In genomic region chr14:95389471-95390011, GRCh38 we compare ENCODE assay signal across 17 cellular contexts.
A peak's percentile ranks its signal among the peaks of the same experiment; 100 is the strongest.
DNase-seq lines count a peak whose midpoint lies in the region; ATAC-seq, FAIRE-seq and TF ChIP-seq lines count a peak whose summit lies in the region.
"Had no signal": no experiment of that assay in that cellular context is flagged by ENCODE, and none has a peak within 500 bp of the region (broad histone marks: within the 10 kb centered on the region; RNA-seq: fewer than 3 reads in every experiment).

No MANE protein-coding gene starts in this region.

- no peak overlapping the region for H4K91ac ChIP-seq in neuronal stem cell (ENCODE audit: low read depth, low read length, poor library complexity)

- in situ Hi-C loops in brain microvascular endothelial cell (cut with HindIII; ENCODE audit: low pct_ligation_motif_present, low sequenced_read_pairs), result no loop called here

- no peak overlapping the region for H2BK5ac ChIP-seq in neuronal stem cell (ENCODE audit: low read length)

- H3K27me3 ChIP-seq in brain microvascular endothelial cell (replicated peaks), result no peaks in the 10 kb centered on the region
- H3K27me3 ChIP-seq in neuronal stem cell (ENCODE audit: control insufficient read depth in 3 of 3, insufficient read depth in 3 of 3, low read depth in 1 of 3, low read length in 3 of 3), result no peaks in the 10 kb centered on the region
- no peaks in the 10 kb centered on the region for H3K27me3 ChIP-seq in tibial artery

- H3K9me3 ChIP-seq in neuronal stem cell (replicated peaks in 1 of 2; ENCODE audit: control insufficient read depth in 2 of 2, insufficient read depth in 1 of 2, low read depth in 1 of 2, low read length in 2 of 2) (no peaks in the 10 kb centered on the region), tibial artery (no peaks in the 10 kb centered on the region)

- no peak overlapping the region for H2AFZ ChIP-seq in neuronal stem cell (ENCODE audit: low read length)

- H3K23ac ChIP-seq in neuronal stem cell (ENCODE audit: low read depth, low read length, poor library complexity), result no peak overlapping the region

- no peak for ATAC-seq in activated naive CD4-positive, alpha-beta T cell treated with anti-CD3 and anti-CD28 coated beads, Interleukin-2, amount 50 U/mL, for 72 hours
- no peak for ATAC-seq in HG03097 (IDR thresholded peaks at IDR 0.05; ENCODE audit: low FRiP score, unreplicated experiment)
- ATAC-seq: left lobe of liver; natural killer cell treated with Interleukin-12 subunit alpha and Interleukin-12 subunit beta and Interleukin-15 and Interleukin-18, amount 100 ng/mL, for 72 hours; Panc1; WTC11 had no signal

- no peak overlapping the region for H2BK120ac ChIP-seq in neuronal stem cell (ENCODE audit: low read depth, low read length)

- no CpG with 5 or more reads among the region's 9 CpGs for WGBS in neuronal stem cell (ENCODE audit: extremely low coverage in 2 of 2, insufficient read length in 2 of 2, insufficient replicate concordance in 1 of 2), 2 donors

- FAIRE-seq in RCC 7860 (lab: Jason Lieb, UNC), result no peak

- no peak overlapping the region for H2BK15ac ChIP-seq in neuronal stem cell (ENCODE audit: low read length)

- H3K79me1 ChIP-seq in neuronal stem cell (ENCODE audit: low read depth, low read length), result no peaks in the 10 kb centered on the region

- peaks cover 12 to 14% of the 10 kb centered on the region in 2 donors for H3K9me3 Mint-ChIP-seq in activated naive CD4-positive, alpha-beta T cell treated with anti-CD3 and anti-CD28 coated beads, Interleukin-2, amount 50 U/mL, for 72 hours
- H3K9me3 Mint-ChIP-seq: natural killer cell treated with Interleukin-12 subunit alpha and Interleukin-12 subunit beta and Interleukin-15 and Interleukin-18, amount 100 ng/mL, for 72 hours had no signal

- peak; percentile 82 for DNase-seq in brain microvascular endothelial cell
- DNase-seq in foreskin fibroblast, result peak; percentile 41 to 42
- DNase-seq in neuronal stem cell (ENCODE audit: low spot score), result no peak
- DNase-seq in tibial artery, result peak; percentile 85 to 94
- DNase-seq in RCC 7860 (ENCODE audit: low spot score), result no peak
- DNase-seq in activated naive CD4-positive, alpha-beta T cell treated with anti-CD3 and anti-CD28 coated beads, Interleukin-2, amount 50 U/mL, for 72 hours (ENCODE audit: low spot score in 2 of 2), result no peak
- DNase-seq in NCI-H187 treated with DMSO at 0.1 percent for 48 hours (lab: John Stamatoyannopoulos, UW), result no peak
- DNase-seq: activated naive CD4-positive, alpha-beta T cell; KG1; NCI-H146; NCI-H524 had no signal

- H3K27ac ChIP-seq in brain microvascular endothelial cell (peak overlapping the region; percentile 46), neuronal stem cell (replicated peaks; ENCODE audit: low read length) (no peak overlapping the region), tibial artery (peak overlapping the region; percentile 80 to 84)
- H3K27ac ChIP-seq: HL-60 had no signal

- no peak overlapping the region for H2AK5ac ChIP-seq in neuronal stem cell (ENCODE audit: low read depth, low read length)

- TF ChIP-seq CTCF in brain microvascular endothelial cell (IDR thresholded peaks at IDR 0.05; ENCODE audit: low read depth, low read length, missing control alignments), result no peak
- no peak for TF ChIP-seq CTCF in foreskin fibroblast (IDR thresholded peaks at IDR 0.05; ENCODE audit: low read depth, low read length)
- TF ChIP-seq CTCF in tibial artery (IDR thresholded peaks at IDR 0.05), result no peak

- intact Hi-C loops in tibial artery (cut with DNase I; ENCODE audit: low total_unique reads), result no loop called here

- H3K9ac ChIP-seq in neuronal stem cell (ENCODE audit: low read depth, low read length, poor library complexity), result no peak overlapping the region

- no peak overlapping the region for H3K27ac Mint-ChIP-seq in activated naive CD4-positive, alpha-beta T cell treated with anti-CD3 and anti-CD28 coated beads, Interleukin-2, amount 50 U/mL, for 72 hours
- H3K27ac Mint-ChIP-seq: natural killer cell treated with Interleukin-12 subunit alpha and Interleukin-12 subunit beta and Interleukin-15 and Interleukin-18, amount 100 ng/mL, for 72 hours; WTC11 had no signal

- no peaks in the 10 kb centered on the region for H3K36me3 Mint-ChIP-seq in activated naive CD4-positive, alpha-beta T cell treated with anti-CD3 and anti-CD28 coated beads, Interleukin-2, amount 50 U/mL, for 72 hours
- H3K36me3 Mint-ChIP-seq: natural killer cell treated with Interleukin-12 subunit alpha and Interleukin-12 subunit beta and Interleukin-15 and Interleukin-18, amount 100 ng/mL, for 72 hours had no signal

- H3K4ac ChIP-seq in neuronal stem cell (ENCODE audit: low read length), result no peak overlapping the region

- H3K36me3 ChIP-seq in brain microvascular endothelial cell (replicated peaks) (no peaks in the 10 kb centered on the region), neuronal stem cell (replicated peaks in 1 of 2; ENCODE audit: control insufficient read depth in 2 of 2, insufficient read depth in 2 of 2, low read length in 2 of 2) (no peaks in the 10 kb centered on the region), tibial artery (no peaks in the 10 kb centered on the region)

- H2BK12ac ChIP-seq in neuronal stem cell (ENCODE audit: low read length), result no peak overlapping the region

- H3K4me1 ChIP-seq in neuronal stem cell (ENCODE audit: control insufficient read depth in 2 of 2, insufficient read depth in 1 of 2, low read depth in 1 of 2, low read length in 2 of 2), result no peaks in the 10 kb centered on the region
- H3K4me1 ChIP-seq in tibial artery, result peaks cover 0 to 33% (median 16%) of the 10 kb centered on the region in 4 donors

- no peak overlapping the region for H3K4me2 ChIP-seq in neuronal stem cell (ENCODE audit: insufficient read depth, low read length, poor library complexity, severe bottlenecking)

- no peak overlapping the region for H3K14ac ChIP-seq in neuronal stem cell (ENCODE audit: low read length)

- no peak overlapping the region for H4K8ac ChIP-seq in neuronal stem cell (ENCODE audit: low read depth, low read length)

- no peak overlapping the region for H3K4me3 ChIP-seq in brain microvascular endothelial cell (ENCODE audit: low read depth, low read length)
- no peak overlapping the region for H3K4me3 ChIP-seq in foreskin fibroblast (ENCODE audit: low read depth in 1 of 2, low read length in 2 of 2)
- H3K4me3 ChIP-seq in neuronal stem cell (ENCODE audit: low read length in 2 of 2), result no peak overlapping the region
- H3K4me3 ChIP-seq in tibial artery, result no peak overlapping the region

- peak overlapping the region; percentile 20 for H3K18ac ChIP-seq in neuronal stem cell (ENCODE audit: low read length)

Comparison
In these comparisons a context has a peak if more than half of its experiments do, and no peak if none do; other contexts are left out.
1. DNase-seq: peak in brain microvascular endothelial cell (single experiment), foreskin fibroblast (2 of 2) and tibial artery (2 of 2); none in neuronal stem cell (single experiment), RCC 7860 (single experiment), activated naive CD4-positive, alpha-beta T cell treated with anti-CD3 and anti-CD28 coated beads, Interleukin-2, amount 50 U/mL, for 72 hours (0 of 2) and NCI-H187 treated with DMSO at 0.1 percent for 48 hours (single experiment).